ENCODE assay signal across 1 cellular context in genomic region chr20:50274570-50275430, GRCh38.
TF ChIP-seq lines count a peak whose summit lies in the region.

No MANE protein-coding gene starts in this region.

TF ChIP-seq in HepG2, 621 proteins besides CTCF, POLR2A, EP300 and RAD21 (continued from another document and continues in another):
- TF ChIP-seq THAP9 (CRISPR knock-in tag; IDR thresholded peaks at IDR 0.05; ENCODE audit: borderline replicate concordance) (peak; percentile 83), KAT2B (IDR thresholded peaks at IDR 0.05; ENCODE audit: borderline replicate concordance, low read depth, low read length) (no peak), PCBP2 (optimal IDR thresholded peaks at IDR 0.05; ENCODE audit: low read depth, low read length, poor library complexity, severe bottlenecking) (no peak), TSC22D2 (CRISPR knock-in tag; IDR thresholded peaks at IDR 0.05; ENCODE audit: borderline replicate concordance) (no peak), ZSCAN12 (CRISPR knock-in tag; IDR thresholded peaks at IDR 0.05) (no peak), HOXA9 (CRISPR knock-in tag; IDR thresholded peaks at IDR 0.05; ENCODE audit: borderline replicate concordance) (no peak), ELF4 (CRISPR knock-in tag; IDR thresholded peaks at IDR 0.05; ENCODE audit: borderline replicate concordance) (no peak), PAXIP1 (CRISPR knock-in tag; conservative IDR thresholded peaks at IDR 0.05) (peak; percentile 98), ZNF615 (CRISPR knock-in tag; IDR thresholded peaks at IDR 0.05; ENCODE audit: borderline replicate concordance) (no peak), ZNF772 (CRISPR knock-in tag; IDR thresholded peaks at IDR 0.05) (peak; percentile 80), ZNF775 (CRISPR knock-in tag; IDR thresholded peaks at IDR 0.05; ENCODE audit: borderline replicate concordance) (no peak), RARA (CRISPR knock-in tag; IDR thresholded peaks at IDR 0.05) (peak; percentile 95), ZMYM3 (CRISPR knock-in tag; IDR thresholded peaks at IDR 0.05) (peak; percentile 98), SRF (IDR thresholded peaks at IDR 0.05; ENCODE audit: low read depth, low read length) (no peak), KAT7 (CRISPR knock-in tag; IDR thresholded peaks at IDR 0.05; ENCODE audit: borderline replicate concordance) (peak; percentile 99), ZNF251 (CRISPR knock-in tag; IDR thresholded peaks at IDR 0.05) (no peak), ZNF563 (CRISPR knock-in tag; IDR thresholded peaks at IDR 0.05) (peak; percentile 97), ZNF274 (CRISPR knock-in tag; IDR thresholded peaks at IDR 0.05) (peak; percentile 81), MAZ (IDR thresholded peaks at IDR 0.05; ENCODE audit: borderline replicate concordance, low read depth, low read length) (0 out of 2 replicates have a peak, but pooled peaks have one; percentile 7), MAZ (CRISPR knock-in tag; IDR thresholded peaks at IDR 0.05; ENCODE audit: low read depth) (peak; percentile 95), ZNF101 (CRISPR knock-in tag; IDR thresholded peaks at IDR 0.05; ENCODE audit: borderline replicate concordance, low read depth) (no peak), AGO1 (IDR thresholded peaks at IDR 0.05; ENCODE audit: low read depth, low read length, poor library complexity, severe bottlenecking) (peak; percentile 55), RARG (CRISPR knock-in tag; IDR thresholded peaks at IDR 0.05; ENCODE audit: low read depth) (no peak), HINFP (CRISPR knock-in tag; IDR thresholded peaks at IDR 0.05; ENCODE audit: low read depth) (peak; percentile 71; the same call in 1 of the 2 replicates), YEATS2 (CRISPR knock-in tag; IDR thresholded peaks at IDR 0.05; ENCODE audit: borderline replicate concordance) (peak; percentile 81; the same call in 1 of the 2 replicates), PRDM10 (CRISPR knock-in tag; IDR thresholded peaks at IDR 0.05; ENCODE audit: low read depth) (peak; percentile 84), ZFP36L2 (CRISPR knock-in tag; IDR thresholded peaks at IDR 0.05) (no peak; the same call in 1 of the 2 replicates), GATAD1 (CRISPR knock-in tag; IDR thresholded peaks at IDR 0.05) (peak; percentile 72), JUND (CRISPR knock-in tag; IDR thresholded peaks at IDR 0.05) (peak; percentile 88), ZBTB38 (CRISPR knock-in tag; IDR thresholded peaks at IDR 0.05) (peak; percentile 99)
- TF ChIP-seq, protein P1, sequence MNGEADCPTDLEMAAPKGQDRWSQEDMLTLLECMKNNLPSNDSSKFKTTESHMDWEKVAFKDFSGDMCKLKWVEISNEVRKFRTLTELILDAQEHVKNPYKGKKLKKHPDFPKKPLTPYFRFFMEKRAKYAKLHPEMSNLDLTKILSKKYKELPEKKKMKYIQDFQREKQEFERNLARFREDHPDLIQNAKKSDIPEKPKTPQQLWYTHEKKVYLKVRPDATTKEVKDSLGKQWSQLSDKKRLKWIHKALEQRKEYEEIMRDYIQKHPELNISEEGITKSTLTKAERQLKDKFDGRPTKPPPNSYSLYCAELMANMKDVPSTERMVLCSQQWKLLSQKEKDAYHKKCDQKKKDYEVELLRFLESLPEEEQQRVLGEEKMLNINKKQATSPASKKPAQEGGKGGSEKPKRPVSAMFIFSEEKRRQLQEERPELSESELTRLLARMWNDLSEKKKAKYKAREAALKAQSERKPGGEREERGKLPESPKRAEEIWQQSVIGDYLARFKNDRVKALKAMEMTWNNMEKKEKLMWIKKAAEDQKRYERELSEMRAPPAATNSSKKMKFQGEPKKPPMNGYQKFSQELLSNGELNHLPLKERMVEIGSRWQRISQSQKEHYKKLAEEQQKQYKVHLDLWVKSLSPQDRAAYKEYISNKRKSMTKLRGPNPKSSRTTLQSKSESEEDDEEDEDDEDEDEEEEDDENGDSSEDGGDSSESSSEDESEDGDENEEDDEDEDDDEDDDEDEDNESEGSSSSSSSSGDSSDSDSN (CRISPR knock-in tag; IDR thresholded peaks at IDR 0.05): peak; percentile 98
- TF ChIP-seq, protein P2, sequence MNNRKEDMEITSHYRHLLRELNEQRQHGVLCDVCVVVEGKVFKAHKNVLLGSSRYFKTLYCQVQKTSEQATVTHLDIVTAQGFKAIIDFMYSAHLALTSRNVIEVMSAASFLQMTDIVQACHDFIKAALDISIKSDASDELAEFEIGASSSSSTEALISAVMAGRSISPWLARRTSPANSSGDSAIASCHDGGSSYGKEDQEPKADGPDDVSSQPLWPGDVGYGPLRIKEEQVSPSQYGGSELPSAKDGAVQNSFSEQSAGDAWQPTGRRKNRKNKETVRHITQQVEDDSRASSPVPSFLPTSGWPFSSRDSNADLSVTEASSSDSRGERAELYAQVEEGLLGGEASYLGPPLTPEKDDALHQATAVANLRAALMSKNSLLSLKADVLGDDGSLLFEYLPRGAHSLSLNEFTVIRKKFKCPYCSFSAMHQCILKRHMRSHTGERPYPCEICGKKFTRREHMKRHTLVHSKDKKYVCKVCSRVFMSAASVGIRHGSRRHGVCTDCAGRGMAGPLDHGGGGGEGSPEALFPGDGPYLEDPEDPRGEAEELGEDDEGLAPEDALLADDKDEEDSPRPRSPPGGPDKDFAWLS (CRISPR knock-in tag; IDR thresholded peaks at IDR 0.05; ENCODE audit: borderline replicate concordance): peak; percentile 99
- TF ChIP-seq, protein P3, sequence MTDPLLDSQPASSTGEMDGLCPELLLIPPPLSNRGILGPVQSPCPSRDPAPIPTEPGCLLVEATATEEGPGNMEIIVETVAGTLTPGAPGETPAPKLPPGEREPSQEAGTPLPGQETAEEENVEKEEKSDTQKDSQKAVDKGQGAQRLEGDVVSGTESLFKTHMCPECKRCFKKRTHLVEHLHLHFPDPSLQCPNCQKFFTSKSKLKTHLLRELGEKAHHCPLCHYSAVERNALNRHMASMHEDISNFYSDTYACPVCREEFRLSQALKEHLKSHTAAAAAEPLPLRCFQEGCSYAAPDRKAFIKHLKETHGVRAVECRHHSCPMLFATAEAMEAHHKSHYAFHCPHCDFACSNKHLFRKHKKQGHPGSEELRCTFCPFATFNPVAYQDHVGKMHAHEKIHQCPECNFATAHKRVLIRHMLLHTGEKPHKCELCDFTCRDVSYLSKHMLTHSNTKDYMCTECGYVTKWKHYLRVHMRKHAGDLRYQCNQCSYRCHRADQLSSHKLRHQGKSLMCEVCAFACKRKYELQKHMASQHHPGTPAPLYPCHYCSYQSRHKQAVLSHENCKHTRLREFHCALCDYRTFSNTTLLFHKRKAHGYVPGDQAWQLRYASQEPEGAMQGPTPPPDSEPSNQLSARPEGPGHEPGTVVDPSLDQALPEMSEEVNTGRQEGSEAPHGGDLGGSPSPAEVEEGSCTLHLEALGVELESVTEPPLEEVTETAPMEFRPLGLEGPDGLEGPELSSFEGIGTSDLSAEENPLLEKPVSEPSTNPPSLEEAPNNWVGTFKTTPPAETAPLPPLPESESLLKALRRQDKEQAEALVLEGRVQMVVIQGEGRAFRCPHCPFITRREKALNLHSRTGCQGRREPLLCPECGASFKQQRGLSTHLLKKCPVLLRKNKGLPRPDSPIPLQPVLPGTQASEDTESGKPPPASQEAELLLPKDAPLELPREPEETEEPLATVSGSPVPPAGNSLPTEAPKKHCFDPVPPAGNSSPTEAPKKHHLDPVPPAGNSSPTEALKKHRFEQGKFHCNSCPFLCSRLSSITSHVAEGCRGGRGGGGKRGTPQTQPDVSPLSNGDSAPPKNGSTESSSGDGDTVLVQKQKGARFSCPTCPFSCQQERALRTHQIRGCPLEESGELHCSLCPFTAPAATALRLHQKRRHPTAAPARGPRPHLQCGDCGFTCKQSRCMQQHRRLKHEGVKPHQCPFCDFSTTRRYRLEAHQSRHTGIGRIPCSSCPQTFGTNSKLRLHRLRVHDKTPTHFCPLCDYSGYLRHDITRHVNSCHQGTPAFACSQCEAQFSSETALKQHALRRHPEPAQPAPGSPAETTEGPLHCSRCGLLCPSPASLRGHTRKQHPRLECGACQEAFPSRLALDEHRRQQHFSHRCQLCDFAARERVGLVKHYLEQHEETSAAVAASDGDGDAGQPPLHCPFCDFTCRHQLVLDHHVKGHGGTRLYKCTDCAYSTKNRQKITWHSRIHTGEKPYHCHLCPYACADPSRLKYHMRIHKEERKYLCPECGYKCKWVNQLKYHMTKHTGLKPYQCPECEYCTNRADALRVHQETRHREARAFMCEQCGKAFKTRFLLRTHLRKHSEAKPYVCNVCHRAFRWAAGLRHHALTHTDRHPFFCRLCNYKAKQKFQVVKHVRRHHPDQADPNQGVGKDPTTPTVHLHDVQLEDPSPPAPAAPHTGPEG (CRISPR knock-in tag; IDR thresholded peaks at IDR 0.05): no peak
- TF ChIP-seq, protein P4, sequence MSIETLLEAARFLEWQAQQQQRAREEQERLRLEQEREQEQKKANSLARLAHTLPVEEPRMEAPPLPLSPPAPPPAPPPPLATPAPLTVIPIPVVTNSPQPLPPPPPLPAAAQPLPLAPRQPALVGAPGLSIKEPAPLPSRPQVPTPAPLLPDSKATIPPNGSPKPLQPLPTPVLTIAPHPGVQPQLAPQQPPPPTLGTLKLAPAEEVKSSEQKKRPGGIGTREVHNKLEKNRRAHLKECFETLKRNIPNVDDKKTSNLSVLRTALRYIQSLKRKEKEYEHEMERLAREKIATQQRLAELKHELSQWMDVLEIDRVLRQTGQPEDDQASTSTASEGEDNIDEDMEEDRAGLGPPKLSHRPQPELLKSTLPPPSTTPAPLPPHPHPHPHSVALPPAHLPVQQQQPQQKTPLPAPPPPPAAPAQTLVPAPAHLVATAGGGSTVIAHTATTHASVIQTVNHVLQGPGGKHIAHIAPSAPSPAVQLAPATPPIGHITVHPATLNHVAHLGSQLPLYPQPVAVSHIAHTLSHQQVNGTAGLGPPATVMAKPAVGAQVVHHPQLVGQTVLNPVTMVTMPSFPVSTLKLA (IDR thresholded peaks at IDR 0.05): no peak
